1 cellular context compared by ENCODE assay signal in the genomic region with DNA sequence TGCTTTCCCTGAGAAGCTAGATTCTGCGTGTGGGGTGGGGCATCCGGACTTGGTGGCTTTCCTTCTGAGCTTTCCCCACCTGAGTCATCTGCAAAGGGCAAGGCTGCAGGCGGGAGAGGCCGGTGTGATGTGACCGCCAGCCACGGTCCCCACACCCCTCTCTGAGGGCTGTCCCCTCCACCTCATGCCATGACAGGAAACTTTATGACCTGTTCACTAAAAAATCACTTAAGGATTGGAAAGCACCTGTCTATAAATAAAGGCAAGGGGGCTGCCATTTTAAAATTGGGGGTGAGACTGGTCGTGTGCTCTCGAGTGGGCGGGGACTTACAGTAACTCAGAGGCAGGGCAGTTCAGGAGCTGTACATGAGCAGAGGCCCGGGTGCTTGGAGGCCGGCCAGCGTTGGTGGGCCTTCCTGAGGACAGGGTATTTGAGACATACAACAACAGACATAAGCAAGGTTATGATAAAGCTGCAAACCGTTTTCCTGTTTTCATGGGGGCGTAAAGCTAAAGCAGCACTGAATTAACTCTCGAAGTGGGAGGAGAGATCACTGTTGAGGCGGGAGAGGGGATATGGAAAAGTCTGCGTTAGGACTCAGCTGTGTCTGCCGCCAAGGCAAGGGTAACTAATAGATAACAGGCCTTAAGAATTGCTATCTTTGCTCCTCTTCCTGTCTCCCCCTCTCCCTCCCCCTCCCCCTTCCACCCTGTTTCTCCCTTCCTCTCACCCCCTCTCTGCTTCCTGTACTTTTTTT.
A peak's percentile ranks its signal among the peaks of the same experiment; 100 is the strongest.
TF ChIP-seq lines count a peak whose summit lies in the region.

No MANE protein-coding gene starts in this region.

TF ChIP-seq in K562, 482 proteins besides CTCF, POLR2A, EP300 and RAD21 (continued from another document and continues in another):
- TF ChIP-seq, protein P1, sequence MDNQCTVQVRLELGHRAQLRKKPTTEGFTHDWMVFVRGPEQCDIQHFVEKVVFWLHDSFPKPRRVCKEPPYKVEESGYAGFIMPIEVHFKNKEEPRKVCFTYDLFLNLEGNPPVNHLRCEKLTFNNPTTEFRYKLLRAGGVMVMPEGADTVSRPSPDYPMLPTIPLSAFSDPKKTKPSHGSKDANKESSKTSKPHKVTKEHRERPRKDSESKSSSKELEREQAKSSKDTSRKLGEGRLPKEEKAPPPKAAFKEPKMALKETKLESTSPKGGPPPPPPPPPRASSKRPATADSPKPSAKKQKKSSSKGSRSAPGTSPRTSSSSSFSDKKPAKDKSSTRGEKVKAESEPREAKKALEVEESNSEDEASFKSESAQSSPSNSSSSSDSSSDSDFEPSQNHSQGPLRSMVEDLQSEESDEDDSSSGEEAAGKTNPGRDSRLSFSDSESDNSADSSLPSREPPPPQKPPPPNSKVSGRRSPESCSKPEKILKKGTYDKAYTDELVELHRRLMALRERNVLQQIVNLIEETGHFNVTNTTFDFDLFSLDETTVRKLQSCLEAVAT (IDR thresholded peaks at IDR 0.05) = peak in 1 of 2 experiments; percentile 64; a peak in 2 of 4 replicates
- no peak; the same call in 1 of the 2 replicates for TF ChIP-seq ZNF12 (CRISPR knock-in tag; IDR thresholded peaks at IDR 0.05)
- no peak for TF ChIP-seq KDM2B (CRISPR knock-in tag; IDR thresholded peaks at IDR 0.05)
- TF ChIP-seq, protein P2, sequence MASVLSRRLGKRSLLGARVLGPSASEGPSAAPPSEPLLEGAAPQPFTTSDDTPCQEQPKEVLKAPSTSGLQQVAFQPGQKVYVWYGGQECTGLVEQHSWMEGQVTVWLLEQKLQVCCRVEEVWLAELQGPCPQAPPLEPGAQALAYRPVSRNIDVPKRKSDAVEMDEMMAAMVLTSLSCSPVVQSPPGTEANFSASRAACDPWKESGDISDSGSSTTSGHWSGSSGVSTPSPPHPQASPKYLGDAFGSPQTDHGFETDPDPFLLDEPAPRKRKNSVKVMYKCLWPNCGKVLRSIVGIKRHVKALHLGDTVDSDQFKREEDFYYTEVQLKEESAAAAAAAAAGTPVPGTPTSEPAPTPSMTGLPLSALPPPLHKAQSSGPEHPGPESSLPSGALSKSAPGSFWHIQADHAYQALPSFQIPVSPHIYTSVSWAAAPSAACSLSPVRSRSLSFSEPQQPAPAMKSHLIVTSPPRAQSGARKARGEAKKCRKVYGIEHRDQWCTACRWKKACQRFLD (CRISPR knock-in tag; IDR thresholded peaks at IDR 0.05) = no peak; the same call in 1 of the 2 replicates
- peak; percentile 85 for TF ChIP-seq SMARCE1 (IDR thresholded peaks at IDR 0.05)
- no peak for TF ChIP-seq ZNF253 (CRISPR knock-in tag; conservative IDR thresholded peaks at IDR 0.05)
- TF ChIP-seq, protein P3, sequence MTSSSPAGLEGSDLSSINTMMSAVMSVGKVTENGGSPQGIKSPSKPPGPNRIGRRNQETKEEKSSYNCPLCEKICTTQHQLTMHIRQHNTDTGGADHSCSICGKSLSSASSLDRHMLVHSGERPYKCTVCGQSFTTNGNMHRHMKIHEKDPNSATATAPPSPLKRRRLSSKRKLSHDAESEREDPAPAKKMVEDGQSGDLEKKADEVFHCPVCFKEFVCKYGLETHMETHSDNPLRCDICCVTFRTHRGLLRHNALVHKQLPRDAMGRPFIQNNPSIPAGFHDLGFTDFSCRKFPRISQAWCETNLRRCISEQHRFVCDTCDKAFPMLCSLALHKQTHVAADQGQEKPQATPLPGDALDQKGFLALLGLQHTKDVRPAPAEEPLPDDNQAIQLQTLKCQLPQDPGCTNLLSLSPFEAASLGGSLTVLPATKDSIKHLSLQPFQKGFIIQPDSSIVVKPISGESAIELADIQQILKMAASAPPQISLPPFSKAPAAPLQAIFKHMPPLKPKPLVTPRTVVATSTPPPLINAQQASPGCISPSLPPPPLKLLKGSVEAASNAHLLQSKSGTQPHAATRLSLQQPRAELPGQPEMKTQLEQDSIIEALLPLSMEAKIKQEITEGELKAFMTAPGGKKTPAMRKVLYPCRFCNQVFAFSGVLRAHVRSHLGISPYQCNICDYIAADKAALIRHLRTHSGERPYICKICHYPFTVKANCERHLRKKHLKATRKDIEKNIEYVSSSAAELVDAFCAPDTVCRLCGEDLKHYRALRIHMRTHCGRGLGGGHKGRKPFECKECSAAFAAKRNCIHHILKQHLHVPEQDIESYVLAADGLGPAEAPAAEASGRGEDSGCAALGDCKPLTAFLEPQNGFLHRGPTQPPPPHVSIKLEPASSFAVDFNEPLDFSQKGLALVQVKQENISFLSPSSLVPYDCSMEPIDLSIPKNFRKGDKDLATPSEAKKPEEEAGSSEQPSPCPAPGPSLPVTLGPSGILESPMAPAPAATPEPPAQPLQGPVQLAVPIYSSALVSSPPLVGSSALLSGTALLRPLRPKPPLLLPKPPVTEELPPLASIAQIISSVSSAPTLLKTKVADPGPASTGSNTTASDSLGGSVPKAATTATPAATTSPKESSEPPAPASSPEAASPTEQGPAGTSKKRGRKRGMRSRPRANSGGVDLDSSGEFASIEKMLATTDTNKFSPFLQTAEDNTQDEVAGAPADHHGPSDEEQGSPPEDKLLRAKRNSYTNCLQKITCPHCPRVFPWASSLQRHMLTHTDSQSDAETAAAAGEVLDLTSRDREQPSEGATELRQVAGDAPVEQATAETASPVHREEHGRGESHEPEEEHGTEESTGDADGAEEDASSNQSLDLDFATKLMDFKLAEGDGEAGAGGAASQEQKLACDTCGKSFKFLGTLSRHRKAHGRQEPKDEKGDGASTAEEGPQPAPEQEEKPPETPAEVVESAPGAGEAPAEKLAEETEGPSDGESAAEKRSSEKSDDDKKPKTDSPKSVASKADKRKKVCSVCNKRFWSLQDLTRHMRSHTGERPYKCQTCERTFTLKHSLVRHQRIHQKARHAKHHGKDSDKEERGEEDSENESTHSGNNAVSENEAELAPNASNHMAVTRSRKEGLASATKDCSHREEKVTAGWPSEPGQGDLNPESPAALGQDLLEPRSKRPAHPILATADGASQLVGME (CRISPR knock-in tag; IDR thresholded peaks at IDR 0.05) = no peak
- no peak for TF ChIP-seq GABPB2 (CRISPR knock-in tag; conservative IDR thresholded peaks at IDR 0.05)
- TF ChIP-seq SIX5 (IDR thresholded peaks at IDR 0.05; ENCODE audit: borderline replicate concordance in 1 of 2, insufficient read depth in 1 of 2, low read depth in 1 of 2, low read length in 2 of 2) = no peak
- 0 out of 2 replicates have a peak, but pooled peaks have one; percentile 62 for TF ChIP-seq LARP7 (IDR thresholded peaks at IDR 0.05)
- peak; percentile 89 for TF ChIP-seq ZFX (CRISPR knock-in tag; IDR thresholded peaks at IDR 0.05)
- TF ChIP-seq, protein P4, sequence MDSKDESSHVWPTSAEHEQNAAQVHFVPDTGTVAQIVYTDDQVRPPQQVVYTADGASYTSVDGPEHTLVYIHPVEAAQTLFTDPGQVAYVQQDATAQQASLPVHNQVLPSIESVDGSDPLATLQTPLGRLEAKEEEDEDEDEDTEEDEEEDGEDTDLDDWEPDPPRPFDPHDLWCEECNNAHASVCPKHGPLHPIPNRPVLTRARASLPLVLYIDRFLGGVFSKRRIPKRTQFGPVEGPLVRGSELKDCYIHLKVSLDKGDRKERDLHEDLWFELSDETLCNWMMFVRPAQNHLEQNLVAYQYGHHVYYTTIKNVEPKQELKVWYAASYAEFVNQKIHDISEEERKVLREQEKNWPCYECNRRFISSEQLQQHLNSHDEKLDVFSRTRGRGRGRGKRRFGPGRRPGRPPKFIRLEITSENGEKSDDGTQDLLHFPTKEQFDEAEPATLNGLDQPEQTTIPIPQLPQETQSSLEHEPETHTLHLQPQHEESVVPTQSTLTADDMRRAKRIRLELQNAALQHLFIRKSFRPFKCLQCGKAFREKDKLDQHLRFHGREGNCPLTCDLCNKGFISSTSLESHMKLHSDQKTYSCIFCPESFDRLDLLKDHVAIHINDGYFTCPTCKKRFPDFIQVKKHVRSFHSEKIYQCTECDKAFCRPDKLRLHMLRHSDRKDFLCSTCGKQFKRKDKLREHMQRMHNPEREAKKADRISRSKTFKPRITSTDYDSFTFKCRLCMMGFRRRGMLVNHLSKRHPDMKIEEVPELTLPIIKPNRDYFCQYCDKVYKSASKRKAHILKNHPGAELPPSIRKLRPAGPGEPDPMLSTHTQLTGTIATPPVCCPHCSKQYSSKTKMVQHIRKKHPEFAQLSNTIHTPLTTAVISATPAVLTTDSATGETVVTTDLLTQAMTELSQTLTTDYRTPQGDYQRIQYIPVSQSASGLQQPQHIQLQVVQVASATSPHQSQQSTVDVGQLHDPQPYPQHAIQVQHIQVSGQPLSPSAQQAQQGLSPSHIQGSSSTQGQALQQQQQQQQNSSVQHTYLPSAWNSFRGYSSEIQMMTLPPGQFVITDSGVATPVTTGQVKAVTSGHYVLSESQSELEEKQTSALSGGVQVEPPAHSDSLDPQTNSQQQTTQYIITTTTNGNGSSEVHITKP (IDR thresholded peaks at IDR 0.05; ENCODE audit: partially characterized antibody) = peak; percentile 62
- TF ChIP-seq ZNF184 (CRISPR knock-in tag; IDR thresholded peaks at IDR 0.05) = no peak
- TF ChIP-seq ZNF146 (CRISPR knock-in tag; IDR thresholded peaks at IDR 0.05; ENCODE audit: unreplicated experiment) = no peak
- no peak for TF ChIP-seq MIER1 (IDR thresholded peaks at IDR 0.05; ENCODE audit: low read depth)
- TF ChIP-seq KDM1A (IDR thresholded peaks at IDR 0.05) = peak; percentile 43 to 96; a peak in 3 of 4 replicates
- peak; percentile 68; the same call in 1 of the 2 replicates for TF ChIP-seq ERF (CRISPR knock-in tag; IDR thresholded peaks at IDR 0.05)
- TF ChIP-seq, protein P5, sequence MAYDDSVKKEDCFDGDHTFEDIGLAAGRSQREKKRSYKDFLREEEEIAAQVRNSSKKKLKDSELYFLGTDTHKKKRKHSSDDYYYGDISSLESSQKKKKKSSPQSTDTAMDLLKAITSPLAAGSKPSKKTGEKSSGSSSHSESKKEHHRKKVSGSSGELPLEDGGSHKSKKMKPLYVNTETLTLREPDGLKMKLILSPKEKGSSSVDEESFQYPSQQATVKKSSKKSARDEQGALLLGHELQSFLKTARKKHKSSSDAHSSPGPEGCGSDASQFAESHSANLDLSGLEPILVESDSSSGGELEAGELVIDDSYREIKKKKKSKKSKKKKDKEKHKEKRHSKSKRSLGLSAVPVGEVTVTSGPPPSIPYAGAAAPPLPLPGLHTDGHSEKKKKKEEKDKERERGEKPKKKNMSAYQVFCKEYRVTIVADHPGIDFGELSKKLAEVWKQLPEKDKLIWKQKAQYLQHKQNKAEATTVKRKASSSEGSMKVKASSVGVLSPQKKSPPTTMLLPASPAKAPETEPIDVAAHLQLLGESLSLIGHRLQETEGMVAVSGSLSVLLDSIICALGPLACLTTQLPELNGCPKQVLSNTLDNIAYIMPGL (CRISPR knock-in tag; IDR thresholded peaks at IDR 0.05) = no peak; the same call in 1 of the 2 replicates
- peak; percentile 76 for TF ChIP-seq CBFA2T2 (conservative IDR thresholded peaks at IDR 0.05)
- TF ChIP-seq, protein P6, sequence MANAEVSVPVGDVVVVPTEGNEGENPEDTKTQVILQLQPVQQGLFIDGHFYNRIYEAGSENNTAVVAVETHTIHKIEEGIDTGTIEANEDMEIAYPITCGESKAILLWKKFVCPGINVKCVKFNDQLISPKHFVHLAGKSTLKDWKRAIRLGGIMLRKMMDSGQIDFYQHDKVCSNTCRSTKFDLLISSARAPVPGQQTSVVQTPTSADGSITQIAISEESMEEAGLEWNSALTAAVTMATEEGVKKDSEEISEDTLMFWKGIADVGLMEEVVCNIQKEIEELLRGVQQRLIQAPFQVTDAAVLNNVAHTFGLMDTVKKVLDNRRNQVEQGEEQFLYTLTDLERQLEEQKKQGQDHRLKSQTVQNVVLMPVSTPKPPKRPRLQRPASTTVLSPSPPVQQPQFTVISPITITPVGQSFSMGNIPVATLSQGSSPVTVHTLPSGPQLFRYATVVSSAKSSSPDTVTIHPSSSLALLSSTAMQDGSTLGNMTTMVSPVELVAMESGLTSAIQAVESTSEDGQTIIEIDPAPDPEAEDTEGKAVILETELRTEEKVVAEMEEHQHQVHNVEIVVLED (CRISPR knock-in tag; IDR thresholded peaks at IDR 0.05) = no peak
- TF ChIP-seq ZNF212 (CRISPR knock-in tag; IDR thresholded peaks at IDR 0.05) = no peak
- TF ChIP-seq, protein P7, sequence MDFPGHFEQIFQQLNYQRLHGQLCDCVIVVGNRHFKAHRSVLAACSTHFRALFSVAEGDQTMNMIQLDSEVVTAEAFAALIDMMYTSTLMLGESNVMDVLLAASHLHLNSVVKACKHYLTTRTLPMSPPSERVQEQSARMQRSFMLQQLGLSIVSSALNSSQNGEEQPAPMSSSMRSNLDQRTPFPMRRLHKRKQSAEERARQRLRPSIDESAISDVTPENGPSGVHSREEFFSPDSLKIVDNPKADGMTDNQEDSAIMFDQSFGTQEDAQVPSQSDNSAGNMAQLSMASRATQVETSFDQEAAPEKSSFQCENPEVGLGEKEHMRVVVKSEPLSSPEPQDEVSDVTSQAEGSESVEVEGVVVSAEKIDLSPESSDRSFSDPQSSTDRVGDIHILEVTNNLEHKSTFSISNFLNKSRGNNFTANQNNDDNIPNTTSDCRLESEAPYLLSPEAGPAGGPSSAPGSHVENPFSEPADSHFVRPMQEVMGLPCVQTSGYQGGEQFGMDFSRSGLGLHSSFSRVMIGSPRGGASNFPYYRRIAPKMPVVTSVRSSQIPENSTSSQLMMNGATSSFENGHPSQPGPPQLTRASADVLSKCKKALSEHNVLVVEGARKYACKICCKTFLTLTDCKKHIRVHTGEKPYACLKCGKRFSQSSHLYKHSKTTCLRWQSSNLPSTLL (IDR thresholded peaks at IDR 0.05) = no peak
- TF ChIP-seq RBM15 (IDR thresholded peaks at IDR 0.05; ENCODE audit: insufficient read depth, low read length) = no peak
- peak; percentile 56; the same call in 1 of the 2 replicates for TF ChIP-seq TAL1 (IDR thresholded peaks at IDR 0.05)
- no peak for TF ChIP-seq CEBPG (CRISPR knock-in tag; IDR thresholded peaks at IDR 0.05)
- TF ChIP-seq CEBPG (tag; conservative IDR thresholded peaks at IDR 0.05 in 1 of 2, IDR thresholded peaks at IDR 0.05 in 1 of 2) = no peak
- TF ChIP-seq, protein P8, sequence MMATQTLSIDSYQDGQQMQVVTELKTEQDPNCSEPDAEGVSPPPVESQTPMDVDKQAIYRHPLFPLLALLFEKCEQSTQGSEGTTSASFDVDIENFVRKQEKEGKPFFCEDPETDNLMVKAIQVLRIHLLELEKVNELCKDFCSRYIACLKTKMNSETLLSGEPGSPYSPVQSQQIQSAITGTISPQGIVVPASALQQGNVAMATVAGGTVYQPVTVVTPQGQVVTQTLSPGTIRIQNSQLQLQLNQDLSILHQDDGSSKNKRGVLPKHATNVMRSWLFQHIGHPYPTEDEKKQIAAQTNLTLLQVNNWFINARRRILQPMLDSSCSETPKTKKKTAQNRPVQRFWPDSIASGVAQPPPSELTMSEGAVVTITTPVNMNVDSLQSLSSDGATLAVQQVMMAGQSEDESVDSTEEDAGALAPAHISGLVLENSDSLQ (IDR thresholded peaks at IDR 0.05) = 0 out of 2 replicates have a peak, but pooled peaks have one; percentile 3
- TF ChIP-seq, protein P9, sequence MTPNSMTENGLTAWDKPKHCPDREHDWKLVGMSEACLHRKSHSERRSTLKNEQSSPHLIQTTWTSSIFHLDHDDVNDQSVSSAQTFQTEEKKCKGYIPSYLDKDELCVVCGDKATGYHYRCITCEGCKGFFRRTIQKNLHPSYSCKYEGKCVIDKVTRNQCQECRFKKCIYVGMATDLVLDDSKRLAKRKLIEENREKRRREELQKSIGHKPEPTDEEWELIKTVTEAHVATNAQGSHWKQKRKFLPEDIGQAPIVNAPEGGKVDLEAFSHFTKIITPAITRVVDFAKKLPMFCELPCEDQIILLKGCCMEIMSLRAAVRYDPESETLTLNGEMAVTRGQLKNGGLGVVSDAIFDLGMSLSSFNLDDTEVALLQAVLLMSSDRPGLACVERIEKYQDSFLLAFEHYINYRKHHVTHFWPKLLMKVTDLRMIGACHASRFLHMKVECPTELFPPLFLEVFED (CRISPR knock-in tag; conservative IDR thresholded peaks at IDR 0.05) = no peak; the same call in 1 of the 2 replicates
- TF ChIP-seq ZNF121 (CRISPR knock-in tag; conservative IDR thresholded peaks at IDR 0.05) = no peak
